In the genomic region with DNA sequence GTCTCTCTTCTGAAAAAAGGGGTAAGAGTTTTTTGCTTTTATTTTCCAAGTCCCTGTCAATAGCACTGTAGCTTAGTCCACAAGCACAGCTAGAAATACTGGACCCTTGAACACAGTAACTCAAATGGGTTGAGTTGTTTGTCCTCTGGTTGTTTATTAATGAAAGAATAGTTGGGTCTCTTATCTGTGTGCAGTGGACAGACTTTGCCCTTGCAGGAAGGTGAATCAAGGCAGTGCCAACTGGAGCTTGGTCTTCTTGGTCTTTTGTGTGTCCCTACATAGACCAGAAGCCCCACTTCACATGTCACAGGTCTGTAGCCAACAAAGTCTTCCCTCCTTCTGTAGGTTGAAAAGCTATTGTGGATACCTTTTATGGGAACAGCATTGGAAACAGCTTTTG, we compare ENCODE assay signal across 1 cellular context.
TF ChIP-seq lines count a peak whose summit lies in the region.

No MANE protein-coding gene starts in this region.

TF ChIP-seq in HepG2, 621 proteins besides CTCF, POLR2A, EP300 and RAD21 (continued from another document and continues in another):
- TF ChIP-seq ZNF674 (CRISPR knock-in tag; IDR thresholded peaks at IDR 0.05; ENCODE audit: low read depth) (no peak), ZNF644 (CRISPR knock-in tag; IDR thresholded peaks at IDR 0.05; ENCODE audit: low read depth) (peak; percentile 98), ZFP62 (CRISPR knock-in tag; IDR thresholded peaks at IDR 0.05) (no peak), ZNF382 (CRISPR knock-in tag; IDR thresholded peaks at IDR 0.05; ENCODE audit: borderline replicate concordance) (no peak), SOX6 (IDR thresholded peaks at IDR 0.05) (no peak), SOX6 (CRISPR knock-in tag; IDR thresholded peaks at IDR 0.05) (peak; percentile 51), RNF2 (conservative IDR thresholded peaks at IDR 0.05; ENCODE audit: low read depth) (no peak), KLF11 (CRISPR knock-in tag; IDR thresholded peaks at IDR 0.05) (no peak), BRCA1 (CRISPR knock-in tag; IDR thresholded peaks at IDR 0.05) (no peak), GTF2F1 (IDR thresholded peaks at IDR 0.05; ENCODE audit: low read length) (no peak), NFRKB (IDR thresholded peaks at IDR 0.05) (no peak), TEAD3 (CRISPR knock-in tag; optimal IDR thresholded peaks at IDR 0.05; ENCODE audit: borderline replicate concordance) (peak; percentile 27), HNRNPUL1 (IDR thresholded peaks at IDR 0.05; ENCODE audit: low read depth, low read length) (peak; percentile 77), HOXA9 (CRISPR knock-in tag; IDR thresholded peaks at IDR 0.05; ENCODE audit: borderline replicate concordance) (no peak), ZNF282 (IDR thresholded peaks at IDR 0.05; ENCODE audit: partially characterized antibody) (no peak), NONO (IDR thresholded peaks at IDR 0.05) (no peak), NONO (CRISPR knock-in tag; conservative IDR thresholded peaks at IDR 0.05) (no peak), ZNF329 (CRISPR knock-in tag; IDR thresholded peaks at IDR 0.05; ENCODE audit: low read depth) (no peak), ZNF660 (CRISPR knock-in tag; IDR thresholded peaks at IDR 0.05; ENCODE audit: borderline replicate concordance, low read depth) (no peak), ZNF350 (CRISPR knock-in tag; IDR thresholded peaks at IDR 0.05; ENCODE audit: borderline replicate concordance, low read depth) (no peak), NPAS2 (CRISPR knock-in tag; IDR thresholded peaks at IDR 0.05; ENCODE audit: borderline replicate concordance) (no peak), ZSCAN9 (CRISPR knock-in tag; IDR thresholded peaks at IDR 0.05; ENCODE audit: borderline replicate concordance) (no peak; the same call in 1 of the 2 replicates), SMAD1 (CRISPR knock-in tag; IDR thresholded peaks at IDR 0.05; ENCODE audit: borderline replicate concordance, low read depth) (no peak), SMARCE1 (IDR thresholded peaks at IDR 0.05; ENCODE audit: borderline replicate concordance) (no peak), ZNF446 (CRISPR knock-in tag; IDR thresholded peaks at IDR 0.05) (no peak), ZNF441 (CRISPR knock-in tag; IDR thresholded peaks at IDR 0.05; ENCODE audit: borderline replicate concordance) (no peak), ZMYM4 (CRISPR knock-in tag; IDR thresholded peaks at IDR 0.05) (peak; percentile 78), SRSF1 (optimal IDR thresholded peaks at IDR 0.05; ENCODE audit: low read depth, low read length) (no peak), RFX1 (IDR thresholded peaks at IDR 0.05) (no peak), KLF12 (CRISPR knock-in tag; IDR thresholded peaks at IDR 0.05; ENCODE audit: borderline replicate concordance) (no peak), JUN (CRISPR knock-in tag; IDR thresholded peaks at IDR 0.05) (no peak), ZFP1 (CRISPR knock-in tag; IDR thresholded peaks at IDR 0.05) (no peak), AGO1 (IDR thresholded peaks at IDR 0.05; ENCODE audit: low read depth, low read length, poor library complexity, severe bottlenecking) (no peak), IRF2 (CRISPR knock-in tag; IDR thresholded peaks at IDR 0.05) (no peak), ZNF431 (CRISPR knock-in tag; IDR thresholded peaks at IDR 0.05; ENCODE audit: borderline replicate concordance, low read depth) (no peak)
- TF ChIP-seq, protein P1, sequence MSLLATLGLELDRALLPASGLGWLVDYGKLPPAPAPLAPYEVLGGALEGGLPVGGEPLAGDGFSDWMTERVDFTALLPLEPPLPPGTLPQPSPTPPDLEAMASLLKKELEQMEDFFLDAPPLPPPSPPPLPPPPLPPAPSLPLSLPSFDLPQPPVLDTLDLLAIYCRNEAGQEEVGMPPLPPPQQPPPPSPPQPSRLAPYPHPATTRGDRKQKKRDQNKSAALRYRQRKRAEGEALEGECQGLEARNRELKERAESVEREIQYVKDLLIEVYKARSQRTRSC (CRISPR knock-in tag; IDR thresholded peaks at IDR 0.05; ENCODE audit: low read depth): no peak
- TF ChIP-seq, protein P2, sequence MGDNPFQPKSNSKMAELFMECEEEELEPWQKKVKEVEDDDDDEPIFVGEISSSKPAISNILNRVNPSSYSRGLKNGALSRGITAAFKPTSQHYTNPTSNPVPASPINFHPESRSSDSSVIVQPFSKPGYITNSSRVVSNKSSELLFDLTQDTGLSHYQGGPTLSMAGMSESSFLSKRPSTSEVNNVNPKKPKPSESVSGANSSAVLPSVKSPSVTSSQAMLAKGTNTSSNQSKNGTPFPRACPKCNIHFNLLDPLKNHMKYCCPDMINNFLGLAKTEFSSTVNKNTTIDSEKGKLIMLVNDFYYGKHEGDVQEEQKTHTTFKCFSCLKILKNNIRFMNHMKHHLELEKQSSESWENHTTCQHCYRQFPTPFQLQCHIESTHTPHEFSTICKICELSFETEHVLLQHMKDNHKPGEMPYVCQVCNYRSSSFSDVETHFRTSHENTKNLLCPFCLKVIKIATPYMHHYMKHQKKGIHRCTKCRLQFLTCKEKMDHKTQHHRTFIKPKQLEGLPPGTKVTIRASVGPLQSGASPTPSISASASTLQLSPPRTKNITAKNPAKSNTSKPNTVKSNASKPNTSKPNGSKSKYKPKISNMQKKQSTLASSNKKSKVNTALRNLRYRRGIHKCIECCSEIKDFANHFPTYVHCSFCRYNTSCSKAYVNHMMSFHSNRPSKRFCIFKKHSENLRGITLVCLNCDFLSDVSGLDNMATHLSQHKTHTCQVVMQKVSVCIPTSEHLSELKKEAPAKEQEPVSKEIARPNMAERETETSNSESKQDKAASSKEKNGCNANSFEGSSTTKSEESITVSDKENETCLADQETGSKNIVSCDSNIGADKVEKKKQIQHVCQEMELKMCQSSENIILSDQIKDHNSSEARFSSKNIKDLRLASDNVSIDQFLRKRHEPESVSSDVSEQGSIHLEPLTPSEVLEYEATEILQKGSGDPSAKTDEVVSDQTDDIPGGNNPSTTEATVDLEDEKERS (CRISPR knock-in tag; IDR thresholded peaks at IDR 0.05): no peak
- TF ChIP-seq, protein P3, sequence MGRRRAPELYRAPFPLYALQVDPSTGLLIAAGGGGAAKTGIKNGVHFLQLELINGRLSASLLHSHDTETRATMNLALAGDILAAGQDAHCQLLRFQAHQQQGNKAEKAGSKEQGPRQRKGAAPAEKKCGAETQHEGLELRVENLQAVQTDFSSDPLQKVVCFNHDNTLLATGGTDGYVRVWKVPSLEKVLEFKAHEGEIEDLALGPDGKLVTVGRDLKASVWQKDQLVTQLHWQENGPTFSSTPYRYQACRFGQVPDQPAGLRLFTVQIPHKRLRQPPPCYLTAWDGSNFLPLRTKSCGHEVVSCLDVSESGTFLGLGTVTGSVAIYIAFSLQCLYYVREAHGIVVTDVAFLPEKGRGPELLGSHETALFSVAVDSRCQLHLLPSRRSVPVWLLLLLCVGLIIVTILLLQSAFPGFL (CRISPR knock-in tag; IDR thresholded peaks at IDR 0.05): no peak
- TF ChIP-seq, protein P4, sequence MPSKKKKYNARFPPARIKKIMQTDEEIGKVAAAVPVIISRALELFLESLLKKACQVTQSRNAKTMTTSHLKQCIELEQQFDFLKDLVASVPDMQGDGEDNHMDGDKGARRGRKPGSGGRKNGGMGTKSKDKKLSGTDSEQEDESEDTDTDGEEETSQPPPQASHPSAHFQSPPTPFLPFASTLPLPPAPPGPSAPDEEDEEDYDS (CRISPR knock-in tag; IDR thresholded peaks at IDR 0.05): 0 out of 2 replicates have a peak, but pooled peaks have one; percentile 18
- TF ChIP-seq, protein P5, sequence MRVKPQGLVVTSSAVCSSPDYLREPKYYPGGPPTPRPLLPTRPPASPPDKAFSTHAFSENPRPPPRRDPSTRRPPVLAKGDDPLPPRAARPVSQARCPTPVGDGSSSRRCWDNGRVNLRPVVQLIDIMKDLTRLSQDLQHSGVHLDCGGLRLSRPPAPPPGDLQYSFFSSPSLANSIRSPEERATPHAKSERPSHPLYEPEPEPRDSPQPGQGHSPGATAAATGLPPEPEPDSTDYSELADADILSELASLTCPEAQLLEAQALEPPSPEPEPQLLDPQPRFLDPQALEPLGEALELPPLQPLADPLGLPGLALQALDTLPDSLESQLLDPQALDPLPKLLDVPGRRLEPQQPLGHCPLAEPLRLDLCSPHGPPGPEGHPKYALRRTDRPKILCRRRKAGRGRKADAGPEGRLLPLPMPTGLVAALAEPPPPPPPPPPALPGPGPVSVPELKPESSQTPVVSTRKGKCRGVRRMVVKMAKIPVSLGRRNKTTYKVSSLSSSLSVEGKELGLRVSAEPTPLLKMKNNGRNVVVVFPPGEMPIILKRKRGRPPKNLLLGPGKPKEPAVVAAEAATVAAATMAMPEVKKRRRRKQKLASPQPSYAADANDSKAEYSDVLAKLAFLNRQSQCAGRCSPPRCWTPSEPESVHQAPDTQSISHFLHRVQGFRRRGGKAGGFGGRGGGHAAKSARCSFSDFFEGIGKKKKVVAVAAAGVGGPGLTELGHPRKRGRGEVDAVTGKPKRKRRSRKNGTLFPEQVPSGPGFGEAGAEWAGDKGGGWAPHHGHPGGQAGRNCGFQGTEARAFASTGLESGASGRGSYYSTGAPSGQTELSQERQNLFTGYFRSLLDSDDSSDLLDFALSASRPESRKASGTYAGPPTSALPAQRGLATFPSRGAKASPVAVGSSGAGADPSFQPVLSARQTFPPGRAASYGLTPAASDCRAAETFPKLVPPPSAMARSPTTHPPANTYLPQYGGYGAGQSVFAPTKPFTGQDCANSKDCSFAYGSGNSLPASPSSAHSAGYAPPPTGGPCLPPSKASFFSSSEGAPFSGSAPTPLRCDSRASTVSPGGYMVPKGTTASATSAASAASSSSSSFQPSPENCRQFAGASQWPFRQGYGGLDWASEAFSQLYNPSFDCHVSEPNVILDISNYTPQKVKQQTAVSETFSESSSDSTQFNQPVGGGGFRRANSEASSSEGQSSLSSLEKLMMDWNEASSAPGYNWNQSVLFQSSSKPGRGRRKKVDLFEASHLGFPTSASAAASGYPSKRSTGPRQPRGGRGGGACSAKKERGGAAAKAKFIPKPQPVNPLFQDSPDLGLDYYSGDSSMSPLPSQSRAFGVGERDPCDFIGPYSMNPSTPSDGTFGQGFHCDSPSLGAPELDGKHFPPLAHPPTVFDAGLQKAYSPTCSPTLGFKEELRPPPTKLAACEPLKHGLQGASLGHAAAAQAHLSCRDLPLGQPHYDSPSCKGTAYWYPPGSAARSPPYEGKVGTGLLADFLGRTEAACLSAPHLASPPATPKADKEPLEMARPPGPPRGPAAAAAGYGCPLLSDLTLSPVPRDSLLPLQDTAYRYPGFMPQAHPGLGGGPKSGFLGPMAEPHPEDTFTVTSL (CRISPR knock-in tag; IDR thresholded peaks at IDR 0.05; ENCODE audit: borderline replicate concordance): peak; percentile 74; the same call in 1 of the 2 replicates
- TF ChIP-seq, protein P6, sequence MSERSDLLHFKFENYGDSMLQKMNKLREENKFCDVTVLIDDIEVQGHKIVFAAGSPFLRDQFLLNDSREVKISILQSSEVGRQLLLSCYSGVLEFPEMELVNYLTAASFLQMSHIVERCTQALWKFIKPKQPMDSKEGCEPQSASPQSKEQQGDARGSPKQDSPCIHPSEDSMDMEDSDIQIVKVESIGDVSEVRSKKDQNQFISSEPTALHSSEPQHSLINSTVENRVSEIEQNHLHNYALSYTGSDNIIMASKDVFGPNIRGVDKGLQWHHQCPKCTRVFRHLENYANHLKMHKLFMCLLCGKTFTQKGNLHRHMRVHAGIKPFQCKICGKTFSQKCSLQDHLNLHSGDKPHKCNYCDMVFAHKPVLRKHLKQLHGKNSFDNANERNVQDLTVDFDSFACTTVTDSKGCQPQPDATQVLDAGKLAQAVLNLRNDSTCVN (CRISPR knock-in tag; IDR thresholded peaks at IDR 0.05; ENCODE audit: borderline replicate concordance): no peak
- TF ChIP-seq, protein P7, sequence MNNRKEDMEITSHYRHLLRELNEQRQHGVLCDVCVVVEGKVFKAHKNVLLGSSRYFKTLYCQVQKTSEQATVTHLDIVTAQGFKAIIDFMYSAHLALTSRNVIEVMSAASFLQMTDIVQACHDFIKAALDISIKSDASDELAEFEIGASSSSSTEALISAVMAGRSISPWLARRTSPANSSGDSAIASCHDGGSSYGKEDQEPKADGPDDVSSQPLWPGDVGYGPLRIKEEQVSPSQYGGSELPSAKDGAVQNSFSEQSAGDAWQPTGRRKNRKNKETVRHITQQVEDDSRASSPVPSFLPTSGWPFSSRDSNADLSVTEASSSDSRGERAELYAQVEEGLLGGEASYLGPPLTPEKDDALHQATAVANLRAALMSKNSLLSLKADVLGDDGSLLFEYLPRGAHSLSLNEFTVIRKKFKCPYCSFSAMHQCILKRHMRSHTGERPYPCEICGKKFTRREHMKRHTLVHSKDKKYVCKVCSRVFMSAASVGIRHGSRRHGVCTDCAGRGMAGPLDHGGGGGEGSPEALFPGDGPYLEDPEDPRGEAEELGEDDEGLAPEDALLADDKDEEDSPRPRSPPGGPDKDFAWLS (CRISPR knock-in tag; IDR thresholded peaks at IDR 0.05; ENCODE audit: borderline replicate concordance): no peak
- TF ChIP-seq, protein P8, sequence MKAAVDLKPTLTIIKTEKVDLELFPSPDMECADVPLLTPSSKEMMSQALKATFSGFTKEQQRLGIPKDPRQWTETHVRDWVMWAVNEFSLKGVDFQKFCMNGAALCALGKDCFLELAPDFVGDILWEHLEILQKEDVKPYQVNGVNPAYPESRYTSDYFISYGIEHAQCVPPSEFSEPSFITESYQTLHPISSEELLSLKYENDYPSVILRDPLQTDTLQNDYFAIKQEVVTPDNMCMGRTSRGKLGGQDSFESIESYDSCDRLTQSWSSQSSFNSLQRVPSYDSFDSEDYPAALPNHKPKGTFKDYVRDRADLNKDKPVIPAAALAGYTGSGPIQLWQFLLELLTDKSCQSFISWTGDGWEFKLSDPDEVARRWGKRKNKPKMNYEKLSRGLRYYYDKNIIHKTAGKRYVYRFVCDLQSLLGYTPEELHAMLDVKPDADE (CRISPR knock-in tag; IDR thresholded peaks at IDR 0.05): no peak
- TF ChIP-seq, protein P9, sequence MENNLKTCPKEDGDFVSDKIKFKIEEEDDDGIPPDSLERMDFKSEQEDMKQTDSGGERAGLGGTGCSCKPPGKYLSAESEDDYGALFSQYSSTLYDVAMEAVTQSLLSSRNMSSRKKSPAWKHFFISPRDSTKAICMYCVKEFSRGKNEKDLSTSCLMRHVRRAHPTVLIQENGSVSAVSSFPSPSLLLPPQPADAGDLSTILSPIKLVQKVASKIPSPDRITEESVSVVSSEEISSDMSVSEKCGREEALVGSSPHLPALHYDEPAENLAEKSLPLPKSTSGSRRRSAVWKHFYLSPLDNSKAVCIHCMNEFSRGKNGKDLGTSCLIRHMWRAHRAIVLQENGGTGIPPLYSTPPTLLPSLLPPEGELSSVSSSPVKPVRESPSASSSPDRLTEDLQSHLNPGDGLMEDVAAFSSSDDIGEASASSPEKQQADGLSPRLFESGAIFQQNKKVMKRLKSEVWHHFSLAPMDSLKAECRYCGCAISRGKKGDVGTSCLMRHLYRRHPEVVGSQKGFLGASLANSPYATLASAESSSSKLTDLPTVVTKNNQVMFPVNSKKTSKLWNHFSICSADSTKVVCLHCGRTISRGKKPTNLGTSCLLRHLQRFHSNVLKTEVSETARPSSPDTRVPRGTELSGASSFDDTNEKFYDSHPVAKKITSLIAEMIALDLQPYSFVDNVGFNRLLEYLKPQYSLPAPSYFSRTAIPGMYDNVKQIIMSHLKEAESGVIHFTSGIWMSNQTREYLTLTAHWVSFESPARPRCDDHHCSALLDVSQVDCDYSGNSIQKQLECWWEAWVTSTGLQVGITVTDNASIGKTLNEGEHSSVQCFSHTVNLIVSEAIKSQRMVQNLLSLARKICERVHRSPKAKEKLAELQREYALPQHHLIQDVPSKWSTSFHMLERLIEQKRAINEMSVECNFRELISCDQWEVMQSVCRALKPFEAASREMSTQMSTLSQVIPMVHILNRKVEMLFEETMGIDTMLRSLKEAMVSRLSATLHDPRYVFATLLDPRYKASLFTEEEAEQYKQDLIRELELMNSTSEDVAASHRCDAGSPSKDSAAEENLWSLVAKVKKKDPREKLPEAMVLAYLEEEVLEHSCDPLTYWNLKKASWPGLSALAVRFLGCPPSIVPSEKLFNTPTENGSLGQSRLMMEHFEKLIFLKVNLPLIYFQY (CRISPR knock-in tag; IDR thresholded peaks at IDR 0.05; ENCODE audit: borderline replicate concordance): peak; percentile 83; the same call in 1 of the 2 replicates
